Comparison of ENCODE assay signal across 1 cellular context in the genomic region with DNA sequence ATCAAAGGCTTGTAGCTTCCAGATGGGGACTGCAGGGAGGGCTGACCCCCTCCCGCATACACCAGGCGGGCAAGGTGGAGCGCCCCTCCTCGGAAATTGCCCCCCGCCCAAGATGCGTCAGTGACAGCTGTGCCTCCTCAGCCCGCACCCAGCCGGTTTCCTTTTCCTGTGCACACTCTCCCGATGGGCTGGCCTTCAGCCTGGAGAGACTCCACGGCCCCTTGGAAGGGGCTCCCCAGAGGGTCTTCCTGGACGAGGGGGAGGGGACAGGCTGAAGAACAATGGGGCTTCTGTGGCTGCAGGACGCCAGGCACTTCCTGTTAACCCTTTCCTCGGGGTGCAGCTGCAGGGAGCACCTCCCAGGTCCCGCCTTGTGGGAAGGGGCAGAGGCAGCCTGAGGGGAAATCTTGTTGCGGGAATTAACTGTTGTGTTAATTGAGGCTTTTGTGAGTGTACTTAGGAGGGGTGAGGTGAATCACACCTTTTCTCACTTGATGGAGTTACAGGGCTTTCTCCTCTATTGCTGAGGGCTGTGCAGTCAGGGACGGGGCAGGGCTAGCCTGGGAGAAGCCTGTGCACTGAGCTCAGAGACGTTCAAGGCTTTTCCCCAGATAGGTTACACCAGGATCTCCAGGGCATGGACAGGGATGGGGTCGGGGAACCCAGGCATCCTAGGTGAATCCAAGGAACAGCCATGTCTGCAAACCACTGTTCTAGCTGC.
TF ChIP-seq lines count a peak whose summit lies in the region.

No MANE protein-coding gene starts in this region.

TF ChIP-seq in H1, 55 proteins besides CTCF, POLR2A, EP300 and RAD21 (continued from another document):
- peak; percentile 71; the same call in 1 of the 2 replicates for TF ChIP-seq GTF2F1 (IDR thresholded peaks at IDR 0.05; ENCODE audit: borderline replicate concordance, low read depth, low read length)
TF ChIP-seq in H1: peak in this region for 31.
